8 cellular contexts compared by ENCODE assay signal in the genomic region with DNA sequence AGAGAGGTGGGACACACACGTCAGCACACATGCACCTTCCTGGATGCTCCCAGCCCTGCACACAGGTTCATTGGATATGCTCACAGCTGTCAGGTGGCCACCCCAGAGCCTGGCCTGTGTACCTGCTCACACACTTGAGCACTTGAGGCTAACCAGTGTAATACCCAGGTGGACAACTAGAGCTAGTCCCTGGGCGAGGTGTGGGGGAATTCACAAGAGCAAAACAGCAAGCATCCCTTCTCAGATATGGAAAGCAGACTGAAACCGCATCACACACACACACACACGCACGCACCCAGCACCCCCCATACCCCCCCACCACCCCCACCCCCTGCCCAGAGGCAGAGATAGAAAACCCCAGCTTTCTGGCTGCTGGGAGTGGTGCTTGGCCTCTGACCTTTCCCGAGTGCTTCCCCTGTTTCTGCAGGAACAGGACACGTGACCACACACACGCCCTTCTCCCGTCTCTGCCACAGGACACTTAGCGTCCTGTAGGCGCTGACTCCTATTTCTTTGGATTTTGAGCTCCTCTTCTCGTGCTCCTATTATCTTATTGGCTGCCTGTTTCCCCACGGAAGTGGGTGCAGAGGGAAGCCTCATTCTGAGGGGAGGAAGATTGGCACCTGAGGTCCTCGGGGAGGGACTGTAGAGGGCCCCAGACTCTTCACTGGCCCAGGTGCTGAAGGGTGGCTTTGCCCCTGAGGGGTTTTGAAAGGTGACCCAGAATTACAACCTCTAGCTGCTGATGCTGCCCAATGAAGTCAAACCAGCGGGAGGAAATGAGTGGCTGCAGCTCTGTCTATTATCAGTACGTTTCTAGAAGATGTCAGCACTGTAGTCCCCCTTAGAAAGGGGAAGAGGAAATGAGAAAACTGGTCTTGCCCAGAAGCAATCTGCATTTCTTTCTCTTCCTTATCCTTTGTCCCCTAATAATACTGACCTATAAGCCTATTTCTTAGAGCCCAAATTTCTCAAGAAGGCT.
DNase-seq lines count a peak whose midpoint lies in the region; ATAC-seq and TF ChIP-seq lines count a peak whose summit lies in the region.

No MANE protein-coding gene starts in this region.

- H3K27me3 ChIP-seq in HCT116 (ENCODE audit: insufficient read depth, low read length) = no peaks in the 10 kb centered on the region

- peaks cover 25% of the 10 kb centered on the region for H3K79me2 ChIP-seq in HCT116 (ENCODE audit: insufficient read depth, low read length)

- no peak for TF ChIP-seq CTCF in HCT116 (IDR thresholded peaks at IDR 0.05 in 2 of 3, conservative IDR thresholded peaks at IDR 0.05 in 1 of 3; ENCODE audit: borderline replicate concordance in 1 of 3, insufficient read depth in 1 of 3, low read depth in 2 of 3, low read length in 2 of 3)

- no peak for DNase-seq in HCT116 (ENCODE audit: low read depth, low spot score)
- peak; percentile 63 to 89 for DNase-seq in NOMO-1 (lab: John Stamatoyannopoulos, UW; ENCODE audit: unreplicated experiment in 2 of 2)
- DNase-seq in medulla oblongata (ENCODE audit: extremely low spot score) = peak; percentile 65
- DNase-seq in NCI-H526 treated with DMSO at 0.1 percent for 48 hours (lab: John Stamatoyannopoulos, UW) = no peak
- DNase-seq in effector CD8-positive, alpha-beta T cell (lab: John Stamatoyannopoulos, UW) = no peak
- no peak for DNase-seq in NCI-H1930 (lab: John Stamatoyannopoulos, UW)

- CTCF ChIA-PET in HCT116 (lab: Charles Lee) = interaction anchor here (0.9 to 1.2 kb wide), 4 partner anchors 9 to 25 kb away, joined by 3 to 8 read pairs (median 5); no protein-coding TSS in a partner anchor

- peak overlapping the region; percentile 54 for H3K9ac ChIP-seq in HCT116 (ENCODE audit: low read length)

- no peaks in the 10 kb centered on the region for H3K9me2 ChIP-seq in HCT116 (ENCODE audit: insufficient read depth)

- H3K4me2 ChIP-seq in HCT116 (ENCODE audit: low read length) = peak overlapping the region; percentile 44

- POLR2A ChIA-PET in HCT116 (lab: Charles Lee) = interaction anchor here (1.0 to 1.7 kb wide), 2 partner anchors 9 to 45 kb away, joined by 3 to 6 read pairs; no protein-coding TSS in a partner anchor

- BruUV-seq in HCT116 (replicated peaks; lab: Mats Ljungman, UMichigan) = no TSS peak

- H3K36me3 ChIP-seq in HCT116 (ENCODE audit: control insufficient read depth in 1 of 2, insufficient read depth in 2 of 2, low read length in 2 of 2) = peaks cover 0 to 15% of the 10 kb centered on the region in 2 experiments; a peak in 1 of 4 replicates

- no peak overlapping the region for H3K4me3 ChIP-seq in HCT116 (replicated peaks in 1 of 2; ENCODE audit: low read depth in 1 of 2, low read length in 2 of 2)

- H2AFZ ChIP-seq in HCT116 (ENCODE audit: low read depth, low read length, poor library complexity, severe bottlenecking) = no peak overlapping the region

- H3K9me3 ChIP-seq in HCT116 (ENCODE audit: control insufficient read depth in 1 of 2, insufficient read depth in 1 of 2, low read depth in 1 of 2, low read length in 2 of 2) = no peaks in the 10 kb centered on the region

- H4K20me1 ChIP-seq in HCT116 (ENCODE audit: insufficient read depth) = no peaks in the 10 kb centered on the region

- RAD21 ChIA-PET in HCT116 (lab: Charles Lee; ENCODE audit: low non-redundant PET in 1 of 2, low total read pairs in 2 of 2, uncharacterized antibody in 2 of 2, unreplicated experiment in 2 of 2) = no interaction called here

- intact Hi-C loops in HCT116 (cut with micrococcal nuclease) = no loop called here

- peak overlapping the region; percentile 66 for H3K27ac ChIP-seq in HCT116 (ENCODE audit: low read depth, low read length)

- ATAC-seq in GM18508 (IDR thresholded peaks at IDR 0.05; ENCODE audit: insufficient read depth, unreplicated experiment) = peak; percentile 39
- peak; percentile 29 for ATAC-seq in HCT116
- no peak for ATAC-seq in SK-N-SH treated with all-trans-retinoic acid at 6 μM for 48 hours

- TF ChIP-seq POLR2A in HCT116 (IDR thresholded peaks at IDR 0.05; ENCODE audit: borderline replicate concordance, extremely low read depth, insufficient read depth, insufficient read length) = no peak

- H3K4me1 ChIP-seq in HCT116 (ENCODE audit: control insufficient read depth in 1 of 2, insufficient read depth in 2 of 2, low read length in 2 of 2) = peaks cover 56 to 88% of the 10 kb centered on the region in 2 experiments

- no peak for TF ChIP-seq RAD21 in HCT116 (IDR thresholded peaks at IDR 0.05; ENCODE audit: low read depth)

TF ChIP-seq in HCT116, 20 proteins besides CTCF, POLR2A, EP300 and RAD21 (continues in another document):
- TF ChIP-seq, protein P1, sequence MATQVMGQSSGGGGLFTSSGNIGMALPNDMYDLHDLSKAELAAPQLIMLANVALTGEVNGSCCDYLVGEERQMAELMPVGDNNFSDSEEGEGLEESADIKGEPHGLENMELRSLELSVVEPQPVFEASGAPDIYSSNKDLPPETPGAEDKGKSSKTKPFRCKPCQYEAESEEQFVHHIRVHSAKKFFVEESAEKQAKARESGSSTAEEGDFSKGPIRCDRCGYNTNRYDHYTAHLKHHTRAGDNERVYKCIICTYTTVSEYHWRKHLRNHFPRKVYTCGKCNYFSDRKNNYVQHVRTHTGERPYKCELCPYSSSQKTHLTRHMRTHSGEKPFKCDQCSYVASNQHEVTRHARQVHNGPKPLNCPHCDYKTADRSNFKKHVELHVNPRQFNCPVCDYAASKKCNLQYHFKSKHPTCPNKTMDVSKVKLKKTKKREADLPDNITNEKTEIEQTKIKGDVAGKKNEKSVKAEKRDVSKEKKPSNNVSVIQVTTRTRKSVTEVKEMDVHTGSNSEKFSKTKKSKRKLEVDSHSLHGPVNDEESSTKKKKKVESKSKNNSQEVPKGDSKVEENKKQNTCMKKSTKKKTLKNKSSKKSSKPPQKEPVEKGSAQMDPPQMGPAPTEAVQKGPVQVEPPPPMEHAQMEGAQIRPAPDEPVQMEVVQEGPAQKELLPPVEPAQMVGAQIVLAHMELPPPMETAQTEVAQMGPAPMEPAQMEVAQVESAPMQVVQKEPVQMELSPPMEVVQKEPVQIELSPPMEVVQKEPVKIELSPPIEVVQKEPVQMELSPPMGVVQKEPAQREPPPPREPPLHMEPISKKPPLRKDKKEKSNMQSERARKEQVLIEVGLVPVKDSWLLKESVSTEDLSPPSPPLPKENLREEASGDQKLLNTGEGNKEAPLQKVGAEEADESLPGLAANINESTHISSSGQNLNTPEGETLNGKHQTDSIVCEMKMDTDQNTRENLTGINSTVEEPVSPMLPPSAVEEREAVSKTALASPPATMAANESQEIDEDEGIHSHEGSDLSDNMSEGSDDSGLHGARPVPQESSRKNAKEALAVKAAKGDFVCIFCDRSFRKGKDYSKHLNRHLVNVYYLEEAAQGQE (IDR thresholded peaks at IDR 0.05; ENCODE audit: low read depth) = no peak
- no peak for TF ChIP-seq ELF1 (IDR thresholded peaks at IDR 0.05; ENCODE audit: borderline replicate concordance, low read depth)
- TF ChIP-seq, protein P2, sequence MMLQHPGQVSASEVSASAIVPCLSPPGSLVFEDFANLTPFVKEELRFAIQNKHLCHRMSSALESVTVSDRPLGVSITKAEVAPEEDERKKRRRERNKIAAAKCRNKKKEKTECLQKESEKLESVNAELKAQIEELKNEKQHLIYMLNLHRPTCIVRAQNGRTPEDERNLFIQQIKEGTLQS (IDR thresholded peaks at IDR 0.05) = no peak
- no peak for TF ChIP-seq EZH2 (IDR thresholded peaks at IDR 0.05)
- TF ChIP-seq JUND (IDR thresholded peaks at IDR 0.05) = no peak
- TF ChIP-seq YY1 (IDR thresholded peaks at IDR 0.05; ENCODE audit: extremely low read depth, insufficient replicate concordance, low read depth, low read length) = no peak
- no peak for TF ChIP-seq SIN3A (IDR thresholded peaks at IDR 0.05; ENCODE audit: low read depth)
- no peak for TF ChIP-seq CEBPB (IDR thresholded peaks at IDR 0.05; ENCODE audit: low read depth)
- TF ChIP-seq EGR1 (IDR thresholded peaks at IDR 0.05; ENCODE audit: low read depth) = no peak

TF ChIP-seq in SK-N-SH treated with all-trans-retinoic acid at 6 μM for 48 hours, 23 proteins besides CTCF, POLR2A, EP300 and RAD21 (continues in another document):
- no peak for TF ChIP-seq ARNTL (CRISPR knock-in tag; IDR thresholded peaks at IDR 0.05; ENCODE audit: borderline replicate concordance, low read depth)
- no peak for TF ChIP-seq BACH2 (CRISPR knock-in tag; IDR thresholded peaks at IDR 0.05; ENCODE audit: borderline replicate concordance)
- TF ChIP-seq TCF4 (CRISPR knock-in tag; IDR thresholded peaks at IDR 0.05; ENCODE audit: borderline replicate concordance) = no peak
- TF ChIP-seq, protein P3, sequence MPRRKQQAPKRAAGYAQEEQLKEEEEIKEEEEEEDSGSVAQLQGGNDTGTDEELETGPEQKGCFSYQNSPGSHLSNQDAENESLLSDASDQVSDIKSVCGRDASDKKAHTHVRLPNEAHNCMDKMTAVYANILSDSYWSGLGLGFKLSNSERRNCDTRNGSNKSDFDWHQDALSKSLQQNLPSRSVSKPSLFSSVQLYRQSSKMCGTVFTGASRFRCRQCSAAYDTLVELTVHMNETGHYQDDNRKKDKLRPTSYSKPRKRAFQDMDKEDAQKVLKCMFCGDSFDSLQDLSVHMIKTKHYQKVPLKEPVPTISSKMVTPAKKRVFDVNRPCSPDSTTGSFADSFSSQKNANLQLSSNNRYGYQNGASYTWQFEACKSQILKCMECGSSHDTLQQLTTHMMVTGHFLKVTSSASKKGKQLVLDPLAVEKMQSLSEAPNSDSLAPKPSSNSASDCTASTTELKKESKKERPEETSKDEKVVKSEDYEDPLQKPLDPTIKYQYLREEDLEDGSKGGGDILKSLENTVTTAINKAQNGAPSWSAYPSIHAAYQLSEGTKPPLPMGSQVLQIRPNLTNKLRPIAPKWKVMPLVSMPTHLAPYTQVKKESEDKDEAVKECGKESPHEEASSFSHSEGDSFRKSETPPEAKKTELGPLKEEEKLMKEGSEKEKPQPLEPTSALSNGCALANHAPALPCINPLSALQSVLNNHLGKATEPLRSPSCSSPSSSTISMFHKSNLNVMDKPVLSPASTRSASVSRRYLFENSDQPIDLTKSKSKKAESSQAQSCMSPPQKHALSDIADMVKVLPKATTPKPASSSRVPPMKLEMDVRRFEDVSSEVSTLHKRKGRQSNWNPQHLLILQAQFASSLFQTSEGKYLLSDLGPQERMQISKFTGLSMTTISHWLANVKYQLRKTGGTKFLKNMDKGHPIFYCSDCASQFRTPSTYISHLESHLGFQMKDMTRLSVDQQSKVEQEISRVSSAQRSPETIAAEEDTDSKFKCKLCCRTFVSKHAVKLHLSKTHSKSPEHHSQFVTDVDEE (CRISPR knock-in tag; IDR thresholded peaks at IDR 0.05) = no peak
- TF ChIP-seq, protein P4, sequence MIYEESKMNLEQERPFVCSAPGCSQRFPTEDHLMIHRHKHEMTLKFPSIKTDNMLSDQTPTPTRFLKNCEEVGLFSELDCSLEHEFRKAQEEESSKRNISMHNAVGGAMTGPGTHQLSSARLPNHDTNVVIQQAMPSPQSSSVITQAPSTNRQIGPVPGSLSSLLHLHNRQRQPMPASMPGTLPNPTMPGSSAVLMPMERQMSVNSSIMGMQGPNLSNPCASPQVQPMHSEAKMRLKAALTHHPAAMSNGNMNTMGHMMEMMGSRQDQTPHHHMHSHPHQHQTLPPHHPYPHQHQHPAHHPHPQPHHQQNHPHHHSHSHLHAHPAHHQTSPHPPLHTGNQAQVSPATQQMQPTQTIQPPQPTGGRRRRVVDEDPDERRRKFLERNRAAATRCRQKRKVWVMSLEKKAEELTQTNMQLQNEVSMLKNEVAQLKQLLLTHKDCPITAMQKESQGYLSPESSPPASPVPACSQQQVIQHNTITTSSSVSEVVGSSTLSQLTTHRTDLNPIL (CRISPR knock-in tag; IDR thresholded peaks at IDR 0.05; ENCODE audit: low read depth) = no peak

Comparison
In these comparisons a context has a peak if more than half of its experiments do, and no peak if none do; other contexts are left out.
1. DNase-seq: peak in NOMO-1 (2 of 2) and medulla oblongata (single experiment); none in HCT116 (single experiment), NCI-H526 treated with DMSO at 0.1 percent for 48 hours (single experiment), effector CD8-positive, alpha-beta T cell (single experiment) and NCI-H1930 (0 of 2).